ENCODE assay signal across 20 cellular contexts in the genomic region with DNA sequence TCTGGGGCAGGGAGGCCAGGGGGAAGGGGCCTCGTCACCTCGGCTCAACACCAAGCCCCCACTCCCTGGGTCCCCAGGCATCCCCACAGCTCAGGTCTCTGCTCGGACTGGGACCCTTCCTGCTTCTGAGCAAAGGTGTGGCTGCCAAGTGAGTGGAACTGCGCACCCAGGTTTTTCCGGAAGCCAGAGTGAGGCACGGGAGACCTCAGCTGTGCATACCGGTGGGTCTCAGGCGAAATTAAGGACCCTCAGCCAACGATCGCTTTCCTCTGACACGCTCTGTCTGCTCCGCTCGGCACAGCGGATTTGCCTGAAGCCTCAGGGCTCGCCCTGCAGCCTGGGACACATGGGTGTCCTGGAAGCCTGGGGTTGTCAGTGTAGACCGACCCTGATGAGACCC. TPM values are rescaled to one million over a fixed set of nuclear protein-coding genes. Genes with fewer than 3 reads are reported as not detected.
DNase-seq lines count a peak whose midpoint lies in the region; ATAC-seq and TF ChIP-seq lines count a peak whose summit lies in the region.
"Had no signal": no experiment of that assay in that cellular context is flagged by ENCODE, and none has a peak within 500 bp of the region (broad histone marks: within the 10 kb centered on the region; RNA-seq: fewer than 3 reads in every experiment).

No MANE protein-coding gene starts in this region.

- H4K20me1 ChIP-seq in neural progenitor cell (ENCODE audit: low read depth), result no peaks in the 10 kb centered on the region

- peaks cover 4% of the 10 kb centered on the region for H3K4me1 Mint-ChIP-seq in neural progenitor cell
- H3K4me1 Mint-ChIP-seq: B cell; CD8-positive, alpha-beta memory T cell had no signal

- H3F3A ChIP-seq in neural progenitor cell (ENCODE audit: low read depth), result peaks cover 10% of the 10 kb centered on the region

- H3K36me3 Mint-ChIP-seq in neural progenitor cell, result no peaks in the 10 kb centered on the region
- H3K36me3 Mint-ChIP-seq: CD8-positive, alpha-beta memory T cell had no signal

- no peak overlapping the region for H3K4me3 ChIP-seq in left ventricle myocardium inferior
- no peak overlapping the region for H3K4me3 ChIP-seq in neural progenitor cell
- H3K4me3 ChIP-seq in upper lobe of right lung, result no peak overlapping the region
- H3K4me3 ChIP-seq: BLaER1, GM12878, GM23248 had no signal

- no peak overlapping the region for H3K4me3 Mint-ChIP-seq in neural progenitor cell
- H3K4me3 Mint-ChIP-seq: B cell; CD4-positive, alpha-beta T cell; CD8-positive, alpha-beta memory T cell had no signal

- H3K27ac Mint-ChIP-seq in neural progenitor cell, result peak overlapping the region; percentile 64
- H3K27ac Mint-ChIP-seq: B cell; CD4-positive, alpha-beta T cell had no signal

- H3K4me1 ChIP-seq in left ventricle myocardium inferior, result no peaks in the 10 kb centered on the region
- no peaks in the 10 kb centered on the region for H3K4me1 ChIP-seq in neural progenitor cell
- no peaks in the 10 kb centered on the region for H3K4me1 ChIP-seq in upper lobe of right lung

- no peak for ATAC-seq in upper lobe of right lung
- ATAC-seq: GM12878 had no signal

- H3K36me3 ChIP-seq in left ventricle myocardium inferior (no peaks in the 10 kb centered on the region), neural progenitor cell (no peaks in the 10 kb centered on the region), upper lobe of right lung (no peaks in the 10 kb centered on the region)
- H3K36me3 ChIP-seq: BLaER1 had no signal

- intact Hi-C loops in cardiac septum (cut with DNase I) (no loop called here), left ventricle myocardium inferior (cut with micrococcal nuclease) (no loop called here), upper lobe of right lung (cut with DNase I) (no loop called here)

- H3K4me2 ChIP-seq in neural progenitor cell, result no peak overlapping the region
- H3K4me2 ChIP-seq: BLaER1 had no signal

- no peaks in the 10 kb centered on the region for H3K9me3 Mint-ChIP-seq in neural progenitor cell
- H3K9me3 Mint-ChIP-seq: CD4-positive, alpha-beta T cell had no signal

- TF ChIP-seq CTCF in left ventricle myocardium inferior (IDR thresholded peaks at IDR 0.05; ENCODE audit: borderline replicate concordance), result no peak
- TF ChIP-seq CTCF in neural progenitor cell (IDR thresholded peaks at IDR 0.05), result no peak
- no peak for TF ChIP-seq CTCF in upper lobe of right lung (IDR thresholded peaks at IDR 0.05)

- no peaks in the 10 kb centered on the region for H3K9me3 ChIP-seq in left ventricle myocardium inferior (replicated peaks)
- H3K9me3 ChIP-seq in neural progenitor cell (ENCODE audit: low read depth), result no peaks in the 10 kb centered on the region
- H3K9me3 ChIP-seq in upper lobe of right lung, result no peaks in the 10 kb centered on the region
- H3K9me3 ChIP-seq: BLaER1 had no signal

- H3K79me2 ChIP-seq in neural progenitor cell (ENCODE audit: low read depth), result no peaks in the 10 kb centered on the region

- DNase-seq in cardiac septum (ENCODE audit: low spot score) (peak; percentile 36), left ventricle myocardium inferior (no peak), neural progenitor cell (ENCODE audit: low spot score) (no peak), upper lobe of right lung (peak; percentile 57), CD1c-positive myeloid dendritic cell (ENCODE audit: extremely low spot score) (no peak), SIG-M5 treated with dmso at 0.1 percent for 504 hours (lab: John Stamatoyannopoulos, UW; ENCODE audit: unreplicated experiment) (no peak)
- DNase-seq: CD8-positive, alpha-beta memory T cell; DMS 273 treated with DMSO at 0.1 percent for 48 hours; DMS79; EL; GDM1; GM23248; H7; HCEC 1CT had no signal

- H3K27me3 ChIP-seq in left ventricle myocardium inferior (ENCODE audit: low read depth), result peaks cover 31% of the 10 kb centered on the region
- peaks cover 20% of the 10 kb centered on the region for H3K27me3 ChIP-seq in neural progenitor cell
- H3K27me3 ChIP-seq in upper lobe of right lung, result peaks cover 25% of the 10 kb centered on the region

- peaks cover 4% of the 10 kb centered on the region for H3K27me3 Mint-ChIP-seq in neural progenitor cell (ENCODE audit: insufficient read depth, low read depth)

- H2AFZ ChIP-seq in neural progenitor cell (replicated peaks), result no peak overlapping the region
- H2AFZ ChIP-seq: GM23248 had no signal

- H3K27ac ChIP-seq in left ventricle myocardium inferior (replicated peaks), result no peak overlapping the region
- H3K27ac ChIP-seq in neural progenitor cell, result no peak overlapping the region
- H3K27ac ChIP-seq in upper lobe of right lung, result no peak overlapping the region
- H3K27ac ChIP-seq: 22Rv1, BLaER1, C4-2B, GM23248 had no signal

- no peak overlapping the region for H3K9ac ChIP-seq in neural progenitor cell
- H3K9ac ChIP-seq: BLaER1, GM23248 had no signal

RNA-seq across cellular contexts. Expression of gene IRX4, which starts 41.0 kb away (rescaled TPM):
- 12.1 TPM for total RNA-seq in cardiac septum
- 18.6 TPM for total RNA-seq in left ventricle myocardium inferior
- not detected in 2 replicates for total RNA-seq in neural progenitor cell (ENCODE audit: low replicate concordance)
- not detected for total RNA-seq in upper lobe of right lung
- total RNA-seq: B cell; CD4-positive, alpha-beta T cell; CD8-positive, alpha-beta memory T cell; GM12878; GM23248 had no signal

Comparison
In these comparisons a context has a peak if more than half of its experiments do, and no peak if none do; other contexts are left out.
1. DNase-seq: peak in cardiac septum (single experiment) and upper lobe of right lung (single experiment); none in left ventricle myocardium inferior (single experiment), neural progenitor cell (single experiment), CD1c-positive myeloid dendritic cell (single experiment) and SIG-M5 treated with dmso at 0.1 percent for 504 hours (single experiment).
2. RNA of gene IRX4, which starts 41.0 kb away (total RNA-seq): 18.6 TPM in left ventricle myocardium inferior (single experiment) and 12.1 TPM in cardiac septum (single experiment); not detected in neural progenitor cell and not detected in upper lobe of right lung (single experiment); every median in the first group is over 10 times any median in the second.